Comparison of ENCODE assay signal across 8 cellular contexts in genomic region chr11:809287-810039, GRCh38. TPM values are rescaled to one million over a fixed set of nuclear protein-coding genes. Genes with fewer than 3 reads are reported as not detected.
DNase-seq lines count a peak whose midpoint lies in the region; ATAC-seq, FAIRE-seq and TF ChIP-seq lines count a peak whose summit lies in the region.

Gene RPLP2, plus strand, starts transcription at chr11:809967. Its CDS starts 268 bp downstream, at chr11:810235.

- peak within 1 kb of the TSS; percentile 97 for H3K27ac ChIP-seq in psoas muscle

- peaks cover 3% of the 10 kb centered on the region for H3K36me3 Mint-ChIP-seq in T-helper 17 cell (ENCODE audit: low read depth)

- peaks cover 21% of the 10 kb centered on the region for H3K4me1 Mint-ChIP-seq in T-helper 17 cell

- whole genome bisulfite sequencing in psoas muscle, 3 donors = 0% methylated on average over 73 to 81 of the region's 81 CpGs

- peak within 1 kb of the TSS; percentile 93 for H3K4me3 ChIP-seq in psoas muscle

- intact Hi-C loops in left ventricle myocardium superior (cut with micrococcal nuclease) = no loop called here
- intact Hi-C loops in psoas muscle (cut with DNase I) = no loop called here

- DNase-seq in GM13977 (ENCODE audit: low spot score) = peak; percentile 99
- peak; percentile 87 for DNase-seq in NCI-H1694 treated with DMSO at 0.1 percent for 48 hours (lab: John Stamatoyannopoulos, UW)
- peak; percentile 94 to 96 (median 95) for DNase-seq in T-helper 17 cell
- peak; percentile 83 to 100 (median 97) for DNase-seq in amygdala (lab: John Stamatoyannopoulos, UW)
- peak; percentile 99 for DNase-seq in left ventricle myocardium superior
- DNase-seq in psoas muscle = peak; percentile 99
- DNase-seq in urothelium cell line (ENCODE audit: low spot score) = peak; percentile 87

- peak; percentile 89 for FAIRE-seq in urothelium cell line (lab: Jason Lieb, UNC)

- peaks cover 37% of the 10 kb centered on the region for H3K4me1 ChIP-seq in psoas muscle

- in situ Hi-C loops in GM13977 (cut with MboI; ENCODE audit: low pct_unique_long_range_greater_than_20kb, low sequenced_read_pairs, unreplicated experiment) = no loop called here

- ATAC-seq in HG02885 (IDR thresholded peaks at IDR 0.05; ENCODE audit: poor library complexity, unreplicated experiment) = peak; percentile 74
- ATAC-seq in T-helper 17 cell = peak; percentile 87
- ATAC-seq in left ventricle myocardium superior = peak; percentile 90
- peak; percentile 89 to 91 (median 89) for ATAC-seq in psoas muscle

- H3K9me3 ChIP-seq in T-helper 17 cell (ENCODE audit: control insufficient read depth, low read length, poor library complexity, severe bottlenecking) (no peaks in the 10 kb centered on the region), psoas muscle (no peaks in the 10 kb centered on the region)

- peaks cover 10 to 36% of the 10 kb centered on the region in 2 donors for H3K36me3 ChIP-seq in psoas muscle (ENCODE audit: insufficient read depth in 1 of 2, low read depth in 1 of 2)

- no peak for TF ChIP-seq CTCF in GM13977 (IDR thresholded peaks at IDR 0.05; ENCODE audit: extremely low read depth, insufficient read depth, missing control alignments)
- no peak for TF ChIP-seq CTCF in psoas muscle (IDR thresholded peaks at IDR 0.05)

- H3K27me3 Mint-ChIP-seq in T-helper 17 cell = no peaks in the 10 kb centered on the region

- H3K4me3 Mint-ChIP-seq in T-helper 17 cell = peak within 1 kb of the TSS; percentile 90

- peak within 1 kb of the TSS; percentile 97 for H3K27ac Mint-ChIP-seq in T-helper 17 cell

- H3K27me3 ChIP-seq in psoas muscle (ENCODE audit: insufficient read depth in 3 of 3, low read length in 2 of 3) = no peaks in the 10 kb centered on the region

RNA-seq across cellular contexts. Expression of gene RPLP2, which starts in this region (rescaled TPM):
- 1,000 to 10,000 TPM; 4,178 to 4,199 TPM for total RNA-seq in T-helper 17 cell
- 942 TPM for total RNA-seq in left ventricle myocardium superior
- total RNA-seq in psoas muscle = 1,000 to 10,000 TPM; 1,082 to 1,565 (median 1,354) TPM
- 1,000 to 10,000 TPM in 1 of 3 donors, 100 to 1,000 TPM in 2; 779 to 1,781 (median 798) TPM for polyA plus RNA-seq in psoas muscle

Comparison
In these comparisons a context has a peak if more than half of its experiments do, and no peak if none do; other contexts are left out.
1. Peak in every context shown above with its lines: DNase-seq, ATAC-seq, H3K4me3 ChIP-seq and H3K27ac ChIP-seq.